Comparison of ENCODE assay signal across 30 cellular contexts in genomic region chr16:88408561-88408960, GRCh38.
"Had no signal": no experiment of that assay in that cellular context is flagged by ENCODE, and none has a peak within 500 bp of the region (broad histone marks: within the 10 kb centered on the region; RNA-seq: fewer than 3 reads in every experiment).

No MANE protein-coding gene starts in this region.

- H3K4me3 ChIP-seq: left lung, lower lobe of right lung, pancreas, prostate gland, sigmoid colon, spleen, tibial nerve, uterus had no signal

- H3K27ac ChIP-seq: left lung, lower lobe of right lung, pancreas, prostate gland, sigmoid colon, spleen, tibial nerve, uterus had no signal

- H3K27me3 ChIP-seq: sigmoid colon, spleen, uterus had no signal

- H3K4me1 ChIP-seq: lower lobe of right lung, pancreas had no signal

- H3K27ac Mint-ChIP-seq: immature natural killer cell; nephron progenitor cell; stimulated activated memory B cell treated with anti-CD40 and anti-IgM and Interleukin-4, amounts not matched to agents 10 μg/mL and 1 μg/mL and 100 μg/mL, for 72 hours; stimulated activated naive CD8-positive, alpha-beta T cell treated with anti-CD3 and anti-CD28 coated beads, Interleukin-15, amount 100 ng/mL, for 72 hours had no signal

- H3K36me3 Mint-ChIP-seq: immature natural killer cell; naive thymus-derived CD8-positive, alpha-beta T cell; stimulated activated memory B cell treated with anti-CD40 and anti-IgM and Interleukin-4, amounts not matched to agents 10 μg/mL and 1 μg/mL and 100 μg/mL, for 72 hours; type B pancreatic cell had no signal

- H3K9me3 Mint-ChIP-seq: immature natural killer cell; naive thymus-derived CD8-positive, alpha-beta T cell; nephron progenitor cell; stimulated activated memory B cell treated with anti-CD40 and anti-IgM and Interleukin-4, amounts not matched to agents 10 μg/mL and 1 μg/mL and 100 μg/mL, for 72 hours; stimulated activated naive CD8-positive, alpha-beta T cell treated with anti-CD3 and anti-CD28 coated beads, Interleukin-15, amount 100 ng/mL, for 72 hours; type B pancreatic cell had no signal

- H3K36me3 ChIP-seq: left lung, lower lobe of right lung, pancreas, prostate gland, sigmoid colon, spleen, tibial nerve, uterus had no signal

- ATAC-seq: left colon; left lung; lower lobe of right lung; naive thymus-derived CD8-positive, alpha-beta T cell; right cardiac atrium; stimulated activated memory B cell treated with anti-CD40 and anti-IgM and Interleukin-4, amounts not matched to agents 10 μg/mL and 1 μg/mL and 100 μg/mL, for 72 hours; stimulated activated naive CD8-positive, alpha-beta T cell treated with anti-CD3 and anti-CD28 coated beads, Interleukin-15, amount 100 ng/mL, for 72 hours had no signal

- H3K9me3 ChIP-seq: left lung, lower lobe of right lung, pancreas, prostate gland, sigmoid colon, spleen, tibial nerve, uterus had no signal

- H3K27me3 Mint-ChIP-seq: stimulated activated naive CD8-positive, alpha-beta T cell treated with anti-CD3 and anti-CD28 coated beads, Interleukin-15, amount 100 ng/mL, for 72 hours had no signal

- H3K4me3 Mint-ChIP-seq: naive thymus-derived CD8-positive, alpha-beta T cell; nephron progenitor cell; stimulated activated memory B cell treated with anti-CD40 and anti-IgM and Interleukin-4, amounts not matched to agents 10 μg/mL and 1 μg/mL and 100 μg/mL, for 72 hours; stimulated activated naive CD8-positive, alpha-beta T cell treated with anti-CD3 and anti-CD28 coated beads, Interleukin-15, amount 100 ng/mL, for 72 hours; type B pancreatic cell had no signal

- DNase-seq: hypothalamus; immature natural killer cell; kidney; left colon; left lung; lower lobe of right lung; mammary epithelial cell; mesenchymal stem cell; naive thymus-derived CD8-positive, alpha-beta T cell; nephron progenitor cell; nucleus accumbens; pancreas; posterior cingulate gyrus; retina; right cardiac atrium; sigmoid colon; small intestine; spleen; stimulated activated CD4-positive, alpha-beta T cell treated with anti-CD3 and anti-CD28 coated beads, Interleukin-1b, Interleukin-23, amount 100 ng/mL, for 48 hours; stimulated activated CD4-positive, alpha-beta T cell treated with anti-CD3 and anti-CD28 coated beads, Interleukin-2, amount 100 ng/mL, for 48 hours; stimulated activated CD4-positive, alpha-beta T cell treated with anti-CD3 and anti-CD28 coated beads, Interleukin-4, amount 100 ng/mL, for 4 hours; stimulated activated CD8-positive, alpha-beta memory T cell treated with anti-CD3 and anti-CD28 coated beads, Interleukin-4, amount 100 ng/mL, for 48 hours; stimulated activated naive CD4-positive, alpha-beta T cell treated with Interleukin-2 at 50 U/mL for 16 hours; stimulated activated naive CD8-positive, alpha-beta T cell treated with anti-CD3 and anti-CD28 coated beads, Interleukin-15, amount 100 ng/mL, for 72 hours; substantia nigra; uterus had no signal

- H3K4me1 Mint-ChIP-seq: stimulated activated memory B cell treated with anti-CD40 and anti-IgM and Interleukin-4, amounts not matched to agents 10 μg/mL and 1 μg/mL and 100 μg/mL, for 72 hours had no signal
